9 cellular contexts compared by ENCODE assay signal in the genomic region with DNA sequence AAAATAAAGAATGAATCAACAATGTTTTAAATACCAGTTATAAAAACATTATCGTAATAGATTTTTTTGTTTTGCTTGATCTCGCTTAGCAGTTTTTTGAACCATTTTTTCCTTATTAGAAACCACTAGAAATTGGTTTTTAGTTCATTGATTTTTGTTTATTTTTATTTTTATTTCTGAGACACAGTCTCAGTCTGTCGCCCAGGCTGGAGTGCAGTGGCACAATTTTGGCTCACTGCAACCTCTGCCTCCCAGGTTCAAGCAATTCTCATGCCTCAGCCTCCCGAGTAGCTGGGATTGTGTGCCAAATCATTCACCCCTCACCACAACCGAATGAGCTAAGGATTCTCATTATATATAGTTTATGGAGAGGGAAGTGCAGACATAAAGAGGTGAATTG. TPM values are rescaled to one million over a fixed set of nuclear protein-coding genes. Genes with fewer than 3 reads are reported as not detected.
DNase-seq lines count a peak whose midpoint lies in the region; ATAC-seq, FAIRE-seq and TF ChIP-seq lines count a peak whose summit lies in the region.
"Not testable (repeated sequence)": the region's sequence is repeated elsewhere in the genome, so short reads cannot be mapped to it uniquely, and the experiment has no call there.
"Had no signal": no experiment of that assay in that cellular context is flagged by ENCODE, and none has a peak within 500 bp of the region (broad histone marks: within the 10 kb centered on the region; RNA-seq: fewer than 3 reads in every experiment).

A gene (plus strand): TSS at position 301 of the 400 bp plus-strand sequence.

- POLR2A ChIA-PET in endothelial cell of umbilical vein (lab: Charles Lee) = not testable (repeated sequence)

- BruUV-seq in endothelial cell of umbilical vein (replicated peaks; lab: Mats Ljungman, UMichigan) = not testable (repeated sequence)

- not testable (repeated sequence) for TF ChIP-seq POLR2A in endothelial cell of umbilical vein (IDR thresholded peaks at IDR 0.05; ENCODE audit: low read depth, low read length); testis (IDR thresholded peaks at IDR 0.05); transverse colon (IDR thresholded peaks at IDR 0.05)

- peak; percentile 62 for FAIRE-seq in endothelial cell of umbilical vein (lab: Jason Lieb, UNC)

- not testable (repeated sequence) for DNase-seq in endothelial cell of umbilical vein (ENCODE audit: low read depth, low spot score); natural killer cell; testis; transverse colon

- WGBS in testis, 2 donors = no CpG with 5 or more reads among the region's 5 CpGs
- no CpG with 5 or more reads among the region's 5 CpGs for WGBS in transverse colon (ENCODE audit: low coverage in 1 of 2), 2 donors

- not testable (repeated sequence) for H3K36me3 ChIP-seq in endothelial cell of umbilical vein (ENCODE audit: control insufficient read depth in 2 of 2, extremely low read depth in 1 of 2, insufficient read depth in 2 of 2, low read length in 2 of 2); testis (ENCODE audit: low read depth, missing control alignments); transverse colon

- not testable (repeated sequence) for H3K4me1 Mint-ChIP-seq in natural killer cell

- in situ Hi-C loops in transverse colon (cut with MboI; ENCODE audit: low pct_ligation_motif_present in 1 of 4, low pct_unique_long_range_greater_than_20kb in 1 of 4, low sequenced_read_pairs in 3 of 4) = not testable (repeated sequence)

- H3K9me3 Mint-ChIP-seq in natural killer cell = not testable (repeated sequence)

- not testable (repeated sequence) for H3K36me3 Mint-ChIP-seq in natural killer cell

- not testable (repeated sequence) for H3K4me3 Mint-ChIP-seq in natural killer cell

- not testable (repeated sequence) for H3K27me3 ChIP-seq in endothelial cell of umbilical vein (ENCODE audit: control insufficient read depth in 2 of 2, insufficient read depth in 2 of 2, low read length in 2 of 2); mononuclear cell (ENCODE audit: insufficient read depth, low read length); testis; transverse colon

- H3K4me2 ChIP-seq in endothelial cell of umbilical vein (ENCODE audit: insufficient read depth, low read length) = not testable (repeated sequence)

- H2AFZ ChIP-seq in endothelial cell of umbilical vein (ENCODE audit: low read depth, low read length) = not testable (repeated sequence)

- H3K4me3 ChIP-seq in endothelial cell of umbilical vein (replicated peaks in 1 of 3; ENCODE audit: insufficient read depth in 1 of 3, low read depth in 1 of 3, low read length in 3 of 3); mononuclear cell (ENCODE audit: low read length); testis; transverse colon: not testable (repeated sequence)

- TF ChIP-seq EP300 in transverse colon (IDR thresholded peaks at IDR 0.05; ENCODE audit: low read depth) = not testable (repeated sequence)

- not testable (repeated sequence) for H3K27me3 Mint-ChIP-seq in natural killer cell (ENCODE audit: low read depth in 2 of 2)

- not testable (repeated sequence) for H3K9ac ChIP-seq in endothelial cell of umbilical vein (replicated peaks; ENCODE audit: extremely low read depth, insufficient read depth, low read length)

- not testable (repeated sequence) for H3K79me2 ChIP-seq in endothelial cell of umbilical vein (ENCODE audit: control insufficient read depth, insufficient read depth, low read length)

- CTCF ChIA-PET in endothelial cell of umbilical vein (lab: Charles Lee) = not testable (repeated sequence)

- H3K27ac ChIP-seq in endothelial cell of umbilical vein (ENCODE audit: insufficient read depth, low read depth, low read length); testis; transverse colon: not testable (repeated sequence)

- H3K9me1 ChIP-seq in endothelial cell of umbilical vein (replicated peaks; ENCODE audit: control insufficient read depth, extremely low read depth, insufficient read depth, low read length) = not testable (repeated sequence)

- not testable (repeated sequence) for H3K27ac Mint-ChIP-seq in natural killer cell

- not testable (repeated sequence) for ATAC-seq in natural killer cell

- not testable (repeated sequence) for H3K9me3 ChIP-seq in endothelial cell of umbilical vein (replicated peaks; ENCODE audit: control insufficient read depth, insufficient read depth, low read length); mononuclear cell (ENCODE audit: low read depth, low read length); testis; transverse colon

- intact Hi-C loops in endothelial cell of umbilical vein (cut with micrococcal nuclease); natural killer cell (cut with micrococcal nuclease); testis (cut with DNase I; ENCODE audit: low total_unique reads); transverse colon (cut with DNase I; ENCODE audit: low total_unique reads): not testable (repeated sequence)

- dilution Hi-C loops in endothelial cell of umbilical vein (cut with MboI; ENCODE audit: extremely low pct_ligation_motif_present, low sequenced_read_pairs) = not testable (repeated sequence)

- TF ChIP-seq CTCF in endothelial cell of umbilical vein (IDR thresholded peaks at IDR 0.05; ENCODE audit: extremely low read depth in 1 of 2, insufficient read depth in 1 of 2, low read depth in 1 of 2, low read length in 2 of 2); natural killer cell (IDR thresholded peaks at IDR 0.05); testis (IDR thresholded peaks at IDR 0.05); transverse colon (IDR thresholded peaks at IDR 0.05): not testable (repeated sequence)

- H4K20me1 ChIP-seq in endothelial cell of umbilical vein (replicated peaks; ENCODE audit: control insufficient read depth, extremely low read depth, insufficient read depth, low read length) = not testable (repeated sequence)

- not testable (repeated sequence) for H3K4me1 ChIP-seq in endothelial cell of umbilical vein (ENCODE audit: control insufficient read depth, extremely low read depth, insufficient read depth, low read length); mononuclear cell (ENCODE audit: insufficient read depth, low read length); testis; transverse colon

RNA-seq across cellular contexts. Expression of the gene that starts here (rescaled TPM):
- total RNA-seq in endothelial cell of umbilical vein (1.7 TPM in 1 of 2 replicates, not detected in the other), mononuclear cell (15.5 TPM), natural killer cell (10 to 100 TPM; 11.7 to 13.7 (median 12.2) TPM), testis (10 to 100 TPM; 12.6 to 21.3 TPM), transverse colon (10 to 100 TPM in 3 of 4 donors, not detected in 1; 13.2 to 23.9 (median 19.4) TPM)
- polyA plus RNA-seq in endothelial cell of umbilical vein (0.29 and 0.36 TPM in 2 replicates), testis (ENCODE audit: insufficient read depth, low read depth, low replicate concordance) (11.3 TPM)
- polyA plus RNA-seq in endothelial cell of umbilical vein (2011; cell fraction: cytosol; rRNA removed) = 0.07 and 0.08 TPM in 2 replicates
- polyA plus RNA-seq in endothelial cell of umbilical vein (2011; cell fraction: nucleus; rRNA removed) = 2.1 and 2.6 TPM in 2 replicates
- polyA plus RNA-seq in endothelial cell of umbilical vein (2012) = 0.50 and 0.88 TPM in 2 replicates
- 0.63 TPM in 1 of 2 replicates, not detected in the other for polyA minus RNA-seq in endothelial cell of umbilical vein
- polyA minus RNA-seq in endothelial cell of umbilical vein (2011; cell fraction: cytosol; rRNA and poly(A)+ RNA removed) = not detected
- 6.0 and 6.7 TPM in 2 replicates for polyA minus RNA-seq in endothelial cell of umbilical vein (2011; cell fraction: nucleus; rRNA and poly(A)+ RNA removed)
- total RNA-seq: Daoy had no signal
- polyA plus RNA-seq: CD14-positive monocyte; CD4-positive, alpha-beta memory T cell; CD8-positive, alpha-beta memory T cell had no signal
